In the genomic region with DNA sequence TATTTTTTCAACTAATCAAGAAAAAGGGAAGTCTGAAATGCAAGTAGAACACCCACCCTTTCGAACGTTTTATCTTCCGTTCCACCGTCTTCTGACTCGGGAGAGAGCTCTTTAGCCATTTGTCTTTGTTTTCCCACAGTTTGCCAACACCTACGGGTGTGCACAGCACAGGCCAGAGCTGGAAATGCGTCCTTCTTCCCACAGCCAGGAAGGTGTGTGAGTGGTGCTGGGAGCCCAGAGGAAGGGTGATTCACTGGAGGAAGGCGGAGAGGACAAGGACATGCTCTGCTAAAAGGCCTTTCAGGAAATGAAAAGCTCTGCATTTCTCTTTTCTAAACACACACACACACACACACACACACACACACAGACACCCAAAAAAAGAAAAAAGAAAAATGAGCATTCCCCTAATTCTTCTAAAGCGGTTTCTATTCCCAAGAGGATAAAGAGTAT, we compare ENCODE assay signal across 8 cellular contexts.
A peak's percentile ranks its signal among the peaks of the same experiment; 100 is the strongest.
DNase-seq lines count a peak whose midpoint lies in the region; ATAC-seq and TF ChIP-seq lines count a peak whose summit lies in the region.

No MANE protein-coding gene starts in this region.

- no peaks in the 10 kb centered on the region for H3K9me3 ChIP-seq in tibial artery

- H3K27me3 ChIP-seq in tibial artery = no peaks in the 10 kb centered on the region

- DNase-seq in KBM-7 (peak; percentile 15), cerebellar nuclear complex (lab: John Stamatoyannopoulos, UW) (peak; percentile 53 to 59), left kidney (ENCODE audit: low read depth, low spot score) (peak; percentile 31), tibial artery (peak in 1 of 2 donors; percentile 38), NCI-H2107 treated with DMSO at 0.1 percent for 48 hours (lab: John Stamatoyannopoulos, UW; ENCODE audit: unreplicated experiment) (no peak), GM13976 (ENCODE audit: low spot score) (no peak), NCI-H1436 (lab: John Stamatoyannopoulos, UW) (no peak)

- no peak overlapping the region for H3K4me3 ChIP-seq in tibial artery

- no peak for ATAC-seq in HG03108 (IDR thresholded peaks at IDR 0.05; ENCODE audit: unreplicated experiment)

- H3K27ac ChIP-seq in tibial artery = peak overlapping the region; percentile 46 to 50

- H3K36me3 ChIP-seq in tibial artery = peaks cover 0 to 5% (median 4%) of the 10 kb centered on the region in 3 donors

- intact Hi-C loops in tibial artery (cut with DNase I; ENCODE audit: low total_unique reads) = no loop called here

- peaks cover 0 to 81% (median 44%) of the 10 kb centered on the region in 4 donors for H3K4me1 ChIP-seq in tibial artery

- in situ Hi-C loops in KBM-7 (cut with MboI; ENCODE audit: low pct_unique_long_range_greater_than_20kb, low sequenced_read_pairs) (no loop called here), GM13976 (cut with MboI; ENCODE audit: low sequenced_read_pairs, unreplicated experiment) (no loop called here)

- TF ChIP-seq CTCF in tibial artery (IDR thresholded peaks at IDR 0.05) = no peak
- TF ChIP-seq CTCF in GM13976 (IDR thresholded peaks at IDR 0.05; ENCODE audit: borderline replicate concordance, control extremely low read depth, extremely low read depth, insufficient read depth, missing control alignments) = no peak

Comparison
In these comparisons a context has a peak if more than half of its experiments do, and no peak if none do; other contexts are left out.
1. DNase-seq: peak in KBM-7 (single experiment), cerebellar nuclear complex (2 of 2) and left kidney (single experiment); none in NCI-H2107 treated with DMSO at 0.1 percent for 48 hours (single experiment), GM13976 (single experiment) and NCI-H1436 (single experiment).